Comparison of ENCODE assay signal across 8 cellular contexts in genomic region chr19:11767633-11768133, GRCh38. TPM values are rescaled to one million over a fixed set of nuclear protein-coding genes. Genes with fewer than 3 reads are reported as not detected.
DNase-seq lines count a peak whose midpoint lies in the region; ATAC-seq and TF ChIP-seq lines count a peak whose summit lies in the region.

No MANE protein-coding gene starts in this region.

- H3K4me2 ChIP-seq in KMS-11, result peak overlapping the region; percentile 71

- peaks cover 7% of the 10 kb centered on the region for H3K27me3 Mint-ChIP-seq in activated T-cell treated with anti-CD3 and anti-CD28 coated beads, Interleukin-2, amount 50 U/mL, for 24 hours
- peaks cover 10% of the 10 kb centered on the region for H3K27me3 Mint-ChIP-seq in nephron progenitor cell (ENCODE audit: low read depth, poor library complexity)

- no peaks in the 10 kb centered on the region for H3K36me3 ChIP-seq in KMS-11 (ENCODE audit: insufficient read depth)
- no peaks in the 10 kb centered on the region for H3K36me3 ChIP-seq in uterus

- H3K27ac ChIP-seq in KMS-11, result peak overlapping the region; percentile 68; the same call in 1 of the 2 replicates
- H3K27ac ChIP-seq in uterus, result peak overlapping the region; percentile 81 to 84

- H3K27me3 ChIP-seq in KMS-11 (ENCODE audit: insufficient read depth, low read depth) (no peaks in the 10 kb centered on the region), uterus (no peaks in the 10 kb centered on the region)

- H3K9me3 Mint-ChIP-seq in activated T-cell treated with anti-CD3 and anti-CD28 coated beads, Interleukin-2, amount 50 U/mL, for 24 hours, result peaks cover 37% of the 10 kb centered on the region
- peaks cover 74% of the 10 kb centered on the region for H3K9me3 Mint-ChIP-seq in nephron progenitor cell

- no peaks in the 10 kb centered on the region; the same call in 1 of the 2 replicates for H3K79me2 ChIP-seq in KMS-11 (ENCODE audit: insufficient read depth, low read depth)

- TF ChIP-seq POLR2A in uterus (IDR thresholded peaks at IDR 0.05), result no peak

- no peaks in the 10 kb centered on the region for H4K20me1 ChIP-seq in KMS-11 (ENCODE audit: insufficient read depth)

- no peaks in the 10 kb centered on the region for H3K9me3 ChIP-seq in uterus

- H3K9ac ChIP-seq in KMS-11, result peak overlapping the region; percentile 91

- DNase-seq in CD1c-positive myeloid dendritic cell (ENCODE audit: extremely low spot score) (peak; percentile 59), fibroblast of villous mesenchyme (ENCODE audit: low read depth) (peak; percentile 45), nephron progenitor cell (peak; percentile 21), uterus (peak; percentile 22 to 24), NCI-H1930 (lab: John Stamatoyannopoulos, UW) (no peak)
- DNase-seq in activated T-cell treated with anti-CD3 and anti-CD28 coated beads, Interleukin-2, amount 50 U/mL, for 24 hours, result peak; percentile 54

- H2AFZ ChIP-seq in KMS-11 (ENCODE audit: low read depth), result peak overlapping the region; percentile 98

- H3K4me3 ChIP-seq in KMS-11 (IDR thresholded peaks at IDR 0.05; ENCODE audit: insufficient read depth, low read depth, low read length), result no peak overlapping the region
- H3K4me3 ChIP-seq in fibroblast of villous mesenchyme (ENCODE audit: low read depth, low read length), result peak overlapping the region; percentile 86
- peak overlapping the region; percentile 45 to 79 for H3K4me3 ChIP-seq in uterus

- H3K4me3 Mint-ChIP-seq in activated T-cell treated with anti-CD3 and anti-CD28 coated beads, Interleukin-2, amount 50 U/mL, for 24 hours, result peak overlapping the region; percentile 96
- peak overlapping the region; percentile 96 for H3K4me3 Mint-ChIP-seq in nephron progenitor cell

- peaks cover 23% of the 10 kb centered on the region for H3K4me1 Mint-ChIP-seq in activated T-cell treated with anti-CD3 and anti-CD28 coated beads, Interleukin-2, amount 50 U/mL, for 24 hours (ENCODE audit: low read depth)
- H3K4me1 Mint-ChIP-seq in nephron progenitor cell, result peaks cover 16% of the 10 kb centered on the region

- peaks cover 11% of the 10 kb centered on the region for H3K4me1 ChIP-seq in KMS-11 (ENCODE audit: low read depth, poor library complexity, severe bottlenecking)
- H3K4me1 ChIP-seq in uterus, result no peaks in the 10 kb centered on the region

- H3K36me3 Mint-ChIP-seq in activated T-cell treated with anti-CD3 and anti-CD28 coated beads, Interleukin-2, amount 50 U/mL, for 24 hours (ENCODE audit: low read depth), result peaks cover 53% of the 10 kb centered on the region
- H3K36me3 Mint-ChIP-seq in nephron progenitor cell (ENCODE audit: low read depth), result peaks cover 25% of the 10 kb centered on the region

- intact Hi-C loops in uterus (cut with DNase I; ENCODE audit: low total_unique reads), result no loop called here

- peak overlapping the region; percentile 88 for H3K27ac Mint-ChIP-seq in activated T-cell treated with anti-CD3 and anti-CD28 coated beads, Interleukin-2, amount 50 U/mL, for 24 hours
- H3K27ac Mint-ChIP-seq in nephron progenitor cell, result no peak overlapping the region

- ATAC-seq in GM19328 (IDR thresholded peaks at IDR 0.05; ENCODE audit: unreplicated experiment), result peak; percentile 5

- TF ChIP-seq CTCF in KMS-11 (conservative IDR thresholded peaks at IDR 0.05; ENCODE audit: low read depth, low read length), result no peak
- no peak for TF ChIP-seq CTCF in fibroblast of villous mesenchyme (IDR thresholded peaks at IDR 0.05; ENCODE audit: insufficient read depth, low read depth, low read length)
- no peak for TF ChIP-seq CTCF in nephron progenitor cell (IDR thresholded peaks at IDR 0.05)
- no peak for TF ChIP-seq CTCF in uterus (IDR thresholded peaks at IDR 0.05)

RNA-seq across cellular contexts. Expression of gene ZNF441, which starts 0.9 kb away (rescaled TPM):
- total RNA-seq in fibroblast of villous mesenchyme (5.6 and 6.8 TPM in 2 replicates), uterus (10 to 100 TPM in 3 of 4 donors, 1 to 10 TPM in 1; 8.5 to 25.6 (median 19.8) TPM)

RNA-seq across cellular contexts. Expression of gene ZNF823, which starts 28.9 kb away (rescaled TPM):
- total RNA-seq in fibroblast of villous mesenchyme, result 5.2 and 5.6 TPM in 2 replicates
- total RNA-seq in uterus, result 10 to 100 TPM in 3 of 4 donors, 1 to 10 TPM in 1; 3.2 to 24.1 (median 20.0) TPM

RNA-seq across cellular contexts. Expression of gene ZNF491, which starts 30.6 kb away (rescaled TPM):
- total RNA-seq in fibroblast of villous mesenchyme, result 1.3 and 2.2 TPM in 2 replicates
- total RNA-seq in uterus, result 10 to 100 TPM in 1 of 4 donors, 1 to 10 TPM in 2, under 1 TPM in 1; 0.59 to 10.9 (median 4.2) TPM

RNA-seq across cellular contexts. Expression of gene ZNF440, which starts 46.4 kb away (rescaled TPM):
- total RNA-seq in fibroblast of villous mesenchyme, result 6.8 and 9.5 TPM in 2 replicates
- 100 to 1,000 TPM in 1 of 4 donors, 10 to 100 TPM in 3; 18.5 to 139 (median 23.0) TPM for total RNA-seq in uterus

Comparison
In these comparisons a context has a peak if more than half of its experiments do, and no peak if none do; other contexts are left out.
1. DNase-seq: peak in CD1c-positive myeloid dendritic cell (single experiment), activated T-cell treated with anti-CD3 and anti-CD28 coated beads, Interleukin-2, amount 50 U/mL, for 24 hours (single experiment), fibroblast of villous mesenchyme (single experiment), nephron progenitor cell (single experiment) and uterus (2 of 2); none in NCI-H1930 (0 of 2).